ENCODE assay signal across 15 cellular contexts in genomic region chr14:103703433-103704385, GRCh38. TPM values are rescaled to one million over a fixed set of nuclear protein-coding genes. Genes with fewer than 3 reads are reported as not detected.
DNase-seq lines count a peak whose midpoint lies in the region; ATAC-seq and TF ChIP-seq lines count a peak whose summit lies in the region.
"Had no signal": no experiment of that assay in that cellular context is flagged by ENCODE, and none has a peak within 500 bp of the region (broad histone marks: within the 10 kb centered on the region; RNA-seq: fewer than 3 reads in every experiment).

No MANE protein-coding gene starts in this region.

- no peak for TF ChIP-seq EP300 in SK-N-SH (IDR thresholded peaks at IDR 0.05; ENCODE audit: borderline replicate concordance in 1 of 2, low read depth in 1 of 2, low read length in 1 of 2)

- POLR2A ChIA-PET in SK-N-SH (lab: Yijun Ruan, JAX), result interaction anchor here (1.2 to 1.3 kb wide), 2 partner anchors 7 to 75 kb away, joined by 3 read pairs; partner anchors contain the start of gene KLC1

- peaks cover 0 to 23% of the 10 kb centered on the region in 2 experiments; a peak in 1 of 4 replicates for H3K4me1 ChIP-seq in SK-N-SH (ENCODE audit: control insufficient read depth in 1 of 2, insufficient read depth in 2 of 2, low read depth in 1 of 2, low read length in 1 of 2)

- no peaks in the 10 kb centered on the region for H3K79me2 ChIP-seq in SK-N-SH (ENCODE audit: insufficient read depth)
- H3K79me2 ChIP-seq: hepatocyte had no signal

- peak overlapping the region; percentile 66 for H3K27ac Mint-ChIP-seq in activated naive CD8-positive, alpha-beta T cell treated with anti-CD3 and anti-CD28 coated beads for 36 hours
- no peak overlapping the region for H3K27ac Mint-ChIP-seq in activated naive CD8-positive, alpha-beta T cell treated with anti-CD3 and anti-CD28 coated beads, Interleukin-2, amount 50 U/mL, for 24 hours
- H3K27ac Mint-ChIP-seq in stimulated activated naive B cell treated with anti-CD40 and anti-IgM and Interleukin-4, amounts not matched to agents 10 μg/mL and 1 μg/mL and 100 μg/mL, for 72 hours, result peak overlapping the region; percentile 63

- peaks cover 3% of the 10 kb centered on the region for H3K4me1 Mint-ChIP-seq in activated naive CD8-positive, alpha-beta T cell treated with anti-CD3 and anti-CD28 coated beads for 36 hours
- H3K4me1 Mint-ChIP-seq in activated naive CD8-positive, alpha-beta T cell treated with anti-CD3 and anti-CD28 coated beads, Interleukin-2, amount 50 U/mL, for 24 hours, result peaks cover 1% of the 10 kb centered on the region
- H3K4me1 Mint-ChIP-seq in stimulated activated naive B cell treated with anti-CD40 and anti-IgM and Interleukin-4, amounts not matched to agents 10 μg/mL and 1 μg/mL and 100 μg/mL, for 72 hours, result peaks cover 31 to 52% of the 10 kb centered on the region in 2 donors

- H3K9ac ChIP-seq in SK-N-SH, result no peak overlapping the region

- peaks cover 2% of the 10 kb centered on the region for H3F3A ChIP-seq in SK-N-SH (replicated peaks; ENCODE audit: insufficient read depth)

- H3K27me3 ChIP-seq in SK-N-SH (ENCODE audit: insufficient read depth), result no peaks in the 10 kb centered on the region
- H3K27me3 ChIP-seq: esophagus muscularis mucosa, hepatocyte had no signal

- CTCF ChIA-PET in SK-N-SH (lab: Yijun Ruan, JAX), result interaction anchor here (0.6 kb wide), 1 partner anchor 9 kb away, joined by 3 read pairs; no protein-coding TSS in a partner anchor

- H3K27ac ChIP-seq in angular gyrus (ENCODE audit: low read depth, low read length) (peak overlapping the region; percentile 59), SK-N-SH (ENCODE audit: low read depth in 2 of 2, low read length in 1 of 2) (peak overlapping the region in 1 of 2 experiments; percentile 2; a peak in 2 of 4 replicates)
- H3K27ac ChIP-seq: hepatocyte had no signal

- no peaks in the 10 kb centered on the region for H3K9me3 Mint-ChIP-seq in activated naive CD8-positive, alpha-beta T cell treated with anti-CD3 and anti-CD28 coated beads for 36 hours
- H3K9me3 Mint-ChIP-seq in activated naive CD8-positive, alpha-beta T cell treated with anti-CD3 and anti-CD28 coated beads, Interleukin-2, amount 50 U/mL, for 24 hours, result no peaks in the 10 kb centered on the region
- no peaks in the 10 kb centered on the region for H3K9me3 Mint-ChIP-seq in stimulated activated naive B cell treated with anti-CD40 and anti-IgM and Interleukin-4, amounts not matched to agents 10 μg/mL and 1 μg/mL and 100 μg/mL, for 72 hours

- no peaks in the 10 kb centered on the region for H3K9me2 ChIP-seq in SK-N-SH

- H3K36me3 ChIP-seq in SK-N-SH (replicated peaks in 1 of 2; ENCODE audit: control insufficient read depth in 1 of 2, insufficient read depth in 2 of 2, low read length in 1 of 2), result peaks cover 7 to 80% of the 10 kb centered on the region in 2 experiments

- no peak for ATAC-seq in activated naive CD8-positive, alpha-beta T cell treated with anti-CD3 and anti-CD28 coated beads, Interleukin-2, amount 50 U/mL, for 24 hours
- ATAC-seq in left ventricle myocardium superior (no peak), HG02798 (IDR thresholded peaks at IDR 0.05; ENCODE audit: poor library complexity, unreplicated experiment) (no peak)
- ATAC-seq in stimulated activated naive B cell treated with anti-CD40 and anti-IgM and Interleukin-4, amounts not matched to agents 10 μg/mL and 1 μg/mL and 100 μg/mL, for 72 hours (replicated peaks), result no peak
- ATAC-seq: left colon had no signal

- no peak overlapping the region for H3K4me2 ChIP-seq in SK-N-SH
- H3K4me2 ChIP-seq: hepatocyte had no signal

- H3K4me3 Mint-ChIP-seq in activated naive CD8-positive, alpha-beta T cell treated with anti-CD3 and anti-CD28 coated beads for 36 hours, result no peak overlapping the region
- no peak overlapping the region for H3K4me3 Mint-ChIP-seq in activated naive CD8-positive, alpha-beta T cell treated with anti-CD3 and anti-CD28 coated beads, Interleukin-2, amount 50 U/mL, for 24 hours
- H3K4me3 Mint-ChIP-seq in stimulated activated naive B cell treated with anti-CD40 and anti-IgM and Interleukin-4, amounts not matched to agents 10 μg/mL and 1 μg/mL and 100 μg/mL, for 72 hours, result peak overlapping the region in 1 of 2 donors; percentile 10

- no peak for TF ChIP-seq RAD21 in SK-N-SH (IDR thresholded peaks at IDR 0.05; ENCODE audit: low read length)

- H3K27me3 Mint-ChIP-seq in activated naive CD8-positive, alpha-beta T cell treated with anti-CD3 and anti-CD28 coated beads for 36 hours, result no peaks in the 10 kb centered on the region
- H3K27me3 Mint-ChIP-seq in activated naive CD8-positive, alpha-beta T cell treated with anti-CD3 and anti-CD28 coated beads, Interleukin-2, amount 50 U/mL, for 24 hours, result no peaks in the 10 kb centered on the region
- no peaks in the 10 kb centered on the region for H3K27me3 Mint-ChIP-seq in stimulated activated naive B cell treated with anti-CD40 and anti-IgM and Interleukin-4, amounts not matched to agents 10 μg/mL and 1 μg/mL and 100 μg/mL, for 72 hours

- no peaks in the 10 kb centered on the region for H4K20me1 ChIP-seq in SK-N-SH (ENCODE audit: insufficient read depth)

- no peak for TF ChIP-seq CTCF in SK-N-SH (IDR thresholded peaks at IDR 0.05)

- H2AFZ ChIP-seq in SK-N-SH (ENCODE audit: low read depth), result no peak overlapping the region
- H2AFZ ChIP-seq: hepatocyte had no signal

- H3K4me3 ChIP-seq in SK-N-SH (ENCODE audit: low read depth in 2 of 2, low read length in 1 of 2), result no peak overlapping the region
- H3K4me3 ChIP-seq: esophagus muscularis mucosa, hepatocyte had no signal

- H3K9me3 ChIP-seq in SK-N-SH, result no peaks in the 10 kb centered on the region
- H3K9me3 ChIP-seq: esophagus muscularis mucosa had no signal

- intact Hi-C loops in left ventricle myocardium superior (cut with micrococcal nuclease), result no loop called here

- H3K36me3 Mint-ChIP-seq in activated naive CD8-positive, alpha-beta T cell treated with anti-CD3 and anti-CD28 coated beads for 36 hours, result peaks cover 16% of the 10 kb centered on the region
- peaks cover 18% of the 10 kb centered on the region for H3K36me3 Mint-ChIP-seq in activated naive CD8-positive, alpha-beta T cell treated with anti-CD3 and anti-CD28 coated beads, Interleukin-2, amount 50 U/mL, for 24 hours (ENCODE audit: low read depth)
- peaks cover 42 to 48% of the 10 kb centered on the region in 2 donors for H3K36me3 Mint-ChIP-seq in stimulated activated naive B cell treated with anti-CD40 and anti-IgM and Interleukin-4, amounts not matched to agents 10 μg/mL and 1 μg/mL and 100 μg/mL, for 72 hours

- DNase-seq in activated naive CD8-positive, alpha-beta T cell treated with anti-CD3 and anti-CD28 coated beads for 36 hours, result no peak
- no peak for DNase-seq in activated naive CD8-positive, alpha-beta T cell treated with anti-CD3 and anti-CD28 coated beads, Interleukin-2, amount 50 U/mL, for 24 hours
- peak; percentile 32 for DNase-seq in left ventricle myocardium superior
- DNase-seq in stimulated activated naive B cell treated with anti-CD40 and anti-IgM and Interleukin-4, amounts not matched to agents 10 μg/mL and 1 μg/mL and 100 μg/mL, for 72 hours, result no peak
- DNase-seq in AG20443 (ENCODE audit: low spot score), result no peak
- no peak for DNase-seq in SK-N-SH
- DNase-seq: activated naive CD4-positive, alpha-beta T cell; left colon; NCI-H187 treated with DMSO at 0.1 percent for 48 hours; NCI-H526; T-helper 9 cell had no signal

- 94% methylated on average over 22 of the region's 24 CpGs for WGBS in SK-N-SH (ENCODE audit: low lambda C conversion rate)

TF ChIP-seq in SK-N-SH, 30 proteins besides CTCF, POLR2A, EP300 and RAD21:
- no peak for TF ChIP-seq FOSL2 (IDR thresholded peaks at IDR 0.05; ENCODE audit: borderline replicate concordance, low read depth)
- no peak for TF ChIP-seq YY1 (IDR thresholded peaks at IDR 0.05; ENCODE audit: low read depth)
- TF ChIP-seq TEAD4 (IDR thresholded peaks at IDR 0.05; ENCODE audit: borderline replicate concordance, insufficient read depth), result no peak
- no peak for TF ChIP-seq TAF1 (IDR thresholded peaks at IDR 0.05; ENCODE audit: borderline replicate concordance, low read depth, low read length)
- TF ChIP-seq FOXJ3 (CRISPR knock-in tag; IDR thresholded peaks at IDR 0.05), result no peak
- TF ChIP-seq TCF12 (IDR thresholded peaks at IDR 0.05), result no peak
- TF ChIP-seq RXRA (IDR thresholded peaks at IDR 0.05; ENCODE audit: borderline replicate concordance, low read depth), result no peak
- no peak for TF ChIP-seq ELF1 (IDR thresholded peaks at IDR 0.05)
- no peak for TF ChIP-seq MXI1 (IDR thresholded peaks at IDR 0.05; ENCODE audit: low read depth, low read length)
- no peak for TF ChIP-seq MEF2A (IDR thresholded peaks at IDR 0.05; ENCODE audit: borderline replicate concordance, low read depth)
- no peak for TF ChIP-seq SIN3A (IDR thresholded peaks at IDR 0.05; ENCODE audit: borderline replicate concordance, low read depth, low read length)
- TF ChIP-seq PBX3 (IDR thresholded peaks at IDR 0.05), result no peak
- no peak for TF ChIP-seq SMC3 (IDR thresholded peaks at IDR 0.05; ENCODE audit: low read depth, low read length)
- no peak for TF ChIP-seq EZH2phosphoT487 (IDR thresholded peaks at IDR 0.05; ENCODE audit: borderline replicate concordance, low read depth)
- no peak for TF ChIP-seq JUND (IDR thresholded peaks at IDR 0.05)
- TF ChIP-seq GABPA (IDR thresholded peaks at IDR 0.05; ENCODE audit: low read depth), result no peak

RNA-seq across cellular contexts. Expression of gene XRCC3, which starts 11.5 kb away (rescaled TPM):
- total RNA-seq in activated naive CD8-positive, alpha-beta T cell treated with anti-CD3 and anti-CD28 coated beads for 36 hours, result 10 to 100 TPM; 57.8 to 65.0 TPM
- 2.7 TPM for total RNA-seq in left ventricle myocardium superior
- polyA plus RNA-seq in SK-N-SH (2012; rRNA removed), result 10.7 and 11.7 TPM in 2 replicates
- polyA plus RNA-seq in SK-N-SH (2012; cell fraction: cytosol; rRNA removed), result 5.0 and 8.3 TPM in 2 replicates
- 33.8 and 34.4 TPM in 2 replicates for polyA plus RNA-seq in SK-N-SH (2012; cell fraction: nucleus; rRNA removed)

RNA-seq across cellular contexts. Expression of gene ZFYVE21, which starts 11.9 kb away (rescaled TPM):
- total RNA-seq in activated naive CD8-positive, alpha-beta T cell treated with anti-CD3 and anti-CD28 coated beads for 36 hours, result 1 to 10 TPM; 8.0 to 8.9 TPM
- total RNA-seq in left ventricle myocardium superior, result 53.1 TPM
- polyA plus RNA-seq in SK-N-SH (2012; rRNA removed), result 82.1 and 85.3 TPM in 2 replicates
- 71.0 and 86.0 TPM in 2 replicates for polyA plus RNA-seq in SK-N-SH (2012; cell fraction: cytosol; rRNA removed)
- polyA plus RNA-seq in SK-N-SH (2012; cell fraction: nucleus; rRNA removed), result 71.2 and 81.9 TPM in 2 replicates

Comparison
In these comparisons a context has a peak if more than half of its experiments do, and no peak if none do; other contexts are left out.
1. RNA of gene XRCC3, which starts 11.5 kb away (total RNA-seq): 57.8 to 65.0 TPM in activated naive CD8-positive, alpha-beta T cell treated with anti-CD3 and anti-CD28 coated beads for 36 hours; 2.7 TPM in left ventricle myocardium superior (single experiment); every median in the first group is over 10 times any median in the second.